In the genomic region with DNA sequence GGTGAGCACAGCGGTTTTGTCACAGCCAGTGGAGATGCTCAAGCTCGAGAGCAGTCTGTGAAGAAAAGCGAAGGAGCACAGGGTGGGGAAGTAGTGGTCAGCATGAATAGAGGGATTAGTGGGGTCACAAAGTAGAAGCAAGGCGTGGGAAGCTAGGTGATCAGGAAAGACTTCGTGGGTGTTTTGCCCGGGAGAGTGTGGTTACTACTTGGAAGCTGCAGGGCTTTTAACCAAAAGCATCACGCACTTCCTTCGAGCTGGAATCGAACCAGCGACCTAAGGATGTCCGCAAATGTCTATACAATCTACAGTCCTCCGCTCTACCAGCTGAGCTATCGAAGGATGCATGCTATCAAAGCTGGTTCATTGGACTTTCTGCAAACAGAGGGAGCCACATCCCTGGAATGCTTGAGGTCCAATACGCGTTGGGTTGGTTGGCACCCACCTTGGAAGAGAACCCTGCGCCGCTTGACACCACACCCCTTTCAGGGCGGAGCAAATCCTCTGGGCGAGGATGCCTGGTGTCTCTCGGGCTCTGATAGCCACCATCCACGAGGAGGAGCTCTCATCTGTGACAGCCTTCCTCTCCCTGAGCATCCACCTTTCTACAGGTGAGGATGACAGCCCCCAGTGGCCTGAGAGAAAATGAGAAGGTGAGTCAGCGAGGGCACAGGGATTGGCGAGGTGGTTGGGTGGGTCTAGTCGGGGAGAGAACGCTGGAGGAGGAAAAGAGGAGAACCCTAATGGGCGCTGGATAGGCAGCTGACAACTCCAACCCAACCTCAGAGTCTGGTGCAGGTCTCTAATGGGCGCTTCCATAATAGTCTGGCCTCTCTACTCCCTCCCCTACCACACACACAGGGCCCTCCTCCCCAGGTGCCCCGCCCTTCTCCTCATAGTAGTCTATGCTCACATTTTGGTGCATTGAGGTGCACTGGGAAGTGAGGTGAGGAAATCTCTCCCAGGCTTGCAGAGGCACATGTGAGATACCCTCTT, we compare ENCODE assay signal across 9 cellular contexts. TPM values are rescaled to one million over a fixed set of nuclear protein-coding genes. Genes with fewer than 3 reads are reported as not detected.
A peak's percentile ranks its signal among the peaks of the same experiment; 100 is the strongest.
DNase-seq lines count a peak whose midpoint lies in the region; ATAC-seq and TF ChIP-seq lines count a peak whose summit lies in the region.
"Had no signal": no experiment of that assay in that cellular context is flagged by ENCODE, and none has a peak within 500 bp of the region (broad histone marks: within the 10 kb centered on the region; RNA-seq: fewer than 3 reads in every experiment).

No MANE protein-coding gene starts in this region.

- no peak overlapping the region for H3K4me3 ChIP-seq in A673 (ENCODE audit: low read depth, low read length, poor library complexity, severe bottlenecking)
- H3K4me3 ChIP-seq in GM12865 (ENCODE audit: low read depth, low read length) = no peak overlapping the region
- H3K4me3 ChIP-seq in SU-DHL-6 (ENCODE audit: insufficient read depth, low read length, poor library complexity, severe bottlenecking) = no peak overlapping the region

- H2AFZ ChIP-seq in SU-DHL-6 (ENCODE audit: low read depth, low read length, severe bottlenecking) = no peak overlapping the region

- no TSS peak for BruUV-seq in A673 (replicated peaks; lab: Mats Ljungman, UMichigan)

- H3K27me3 ChIP-seq in A673 (replicated peaks; ENCODE audit: insufficient read depth, low read depth, low read length, poor library complexity) (peaks cover 33% of the 10 kb centered on the region), SU-DHL-6 (ENCODE audit: low read length) (no peaks in the 10 kb centered on the region)

- CTCF ChIA-PET in A673 (lab: Charles Lee) = interaction anchor here (1.0 kb wide), 1 partner anchor 33 kb away, joined by 3 read pairs; no protein-coding TSS in a partner anchor

- H3K9ac ChIP-seq in SU-DHL-6 (ENCODE audit: low read length) = no peak overlapping the region

- no peaks in the 10 kb centered on the region for H3K36me3 ChIP-seq in A673 (ENCODE audit: insufficient read depth, low read length, poor library complexity, severe bottlenecking)
- no peaks in the 10 kb centered on the region for H3K36me3 ChIP-seq in SU-DHL-6 (ENCODE audit: low read length)

- peak; percentile 39 for DNase-seq in A673 (ENCODE audit: low spot score)
- DNase-seq in GM12865 (ENCODE audit: low read depth) = peak; percentile 48
- peak; percentile 14 for DNase-seq in fibroblast of the conjunctiva (ENCODE audit: low read depth)
- DNase-seq in putamen (ENCODE audit: low spot score) = no peak
- no peak for DNase-seq in DMS79 treated with DMSO at 0.1 percent for 48 hours (lab: John Stamatoyannopoulos, UW)

- H3F3A ChIP-seq in SU-DHL-6 (ENCODE audit: insufficient read depth) = no peaks in the 10 kb centered on the region

- POLR2A ChIA-PET in A673 (lab: Charles Lee; ENCODE audit: low non-redundant PET) = no interaction called here

- no peak overlapping the region for H3K27ac ChIP-seq in A673 (ENCODE audit: low read depth, low read length, poor library complexity, severe bottlenecking)
- no peak overlapping the region for H3K27ac ChIP-seq in SU-DHL-6 (ENCODE audit: low read depth, low read length)

- H3K9me3 ChIP-seq in A673 (ENCODE audit: low read depth, low read length, poor library complexity, severe bottlenecking) (no peaks in the 10 kb centered on the region), SU-DHL-6 (ENCODE audit: insufficient read depth, low read length) (no peaks in the 10 kb centered on the region)

- no peaks in the 10 kb centered on the region for H3K4me1 ChIP-seq in A673 (ENCODE audit: insufficient read depth, low read length, poor library complexity, severe bottlenecking)

- ATAC-seq in HG03378 (IDR thresholded peaks at IDR 0.05; ENCODE audit: unreplicated experiment) = no peak
- no peak for ATAC-seq in HG02938 (IDR thresholded peaks at IDR 0.05; ENCODE audit: unreplicated experiment)

- no peaks in the 10 kb centered on the region for H3K79me2 ChIP-seq in SU-DHL-6 (ENCODE audit: insufficient read depth, low read length)

- TF ChIP-seq CTCF in A673 (conservative IDR thresholded peaks at IDR 0.05; ENCODE audit: low read depth, low read length) = peak; percentile 28; the same call in 1 of the 2 replicates
- TF ChIP-seq CTCF in GM12865 (IDR thresholded peaks at IDR 0.05; ENCODE audit: insufficient read depth, low read depth, low read length, missing control alignments) = peak; percentile 31
- peak; percentile 15 for TF ChIP-seq CTCF in SU-DHL-6 (IDR thresholded peaks at IDR 0.05; ENCODE audit: insufficient read depth, low read length, poor library complexity, severe bottlenecking)

- no peaks in the 10 kb centered on the region for H3K9me2 ChIP-seq in SU-DHL-6 (replicated peaks; ENCODE audit: insufficient read depth, low read length)

- no peaks in the 10 kb centered on the region for H4K20me1 ChIP-seq in SU-DHL-6 (ENCODE audit: low read depth, low read length)

- intact Hi-C loops in A673 (cut with micrococcal nuclease; ENCODE audit: unreplicated experiment) = no loop called here

- H3K4me2 ChIP-seq in SU-DHL-6 (ENCODE audit: low read depth, low read length, poor library complexity, severe bottlenecking) = no peak overlapping the region

RNA-seq across cellular contexts. Expression of gene OR6S1, which starts 16.0 kb away (rescaled TPM):
- total RNA-seq in A673 (2021) = not detected in 2 replicates
- total RNA-seq: osteocyte had no signal

RNA-seq across cellular contexts. Expression of gene RNASE4, which starts 26.8 kb away (rescaled TPM):
- total RNA-seq in A673 (2021) = 0.75 and 1.8 TPM in 2 replicates

RNA-seq across cellular contexts. Expression of gene ANG, which starts 31.1 kb away (rescaled TPM):
- 0.71 and 2.2 TPM in 2 replicates for total RNA-seq in A673 (2021)

Comparison
In these comparisons a context has a peak if more than half of its experiments do, and no peak if none do; other contexts are left out.
1. DNase-seq: peak in A673 (single experiment), GM12865 (single experiment) and fibroblast of the conjunctiva (single experiment); none in putamen (single experiment) and DMS79 treated with DMSO at 0.1 percent for 48 hours (single experiment).
2. Peak in every context shown above with its lines, with median percentiles within 50 percentile points of each other: CTCF ChIP-seq.